15 cellular contexts compared by ENCODE assay signal in the genomic region with DNA sequence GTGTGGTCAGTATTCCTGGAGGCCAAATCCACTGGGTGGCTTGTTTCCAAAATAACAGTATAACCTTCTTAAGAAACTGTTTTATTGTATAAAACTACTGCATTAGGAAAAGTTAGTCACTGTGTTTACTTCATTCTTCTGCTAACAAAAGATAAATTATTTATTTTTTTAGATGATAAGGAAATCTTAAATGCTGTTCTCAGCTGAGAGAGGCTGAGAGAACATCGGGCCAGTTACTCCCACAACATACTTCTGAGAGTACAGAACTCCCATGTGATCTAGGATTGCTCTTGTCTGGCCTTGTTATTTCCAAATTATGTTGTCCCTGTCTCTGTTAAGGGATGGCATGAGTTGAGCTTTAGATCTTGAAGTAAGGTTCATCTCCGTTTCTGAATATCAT.
"Had no signal": no experiment of that assay in that cellular context is flagged by ENCODE, and none has a peak within 500 bp of the region (broad histone marks: within the 10 kb centered on the region; RNA-seq: fewer than 3 reads in every experiment).

No MANE protein-coding gene starts in this region.

- H3K4me1 ChIP-seq: esophagus muscularis mucosa, gastrocnemius medialis, parathyroid adenoma, tibial artery had no signal

- H3K27ac Mint-ChIP-seq: activated naive CD8-positive, alpha-beta T cell treated with anti-CD3 and anti-CD28 coated beads for 36 hours; activated T-helper 1 cell treated with anti-CD3 and anti-CD28 coated beads, Interleukin-12 subunit alpha, Interleukin-12 subunit beta, Interleukin-2, Interleukin-4 antibody, amounts not matched to agents 30 ng/mL and 10 ng/mL and 1 ng/mL, durations not matched to agents 14 hours and 24 hours and 36 hours; stimulated activated effector memory CD8-positive, alpha-beta T cell treated with anti-CD3 and anti-CD28 coated beads, Interleukin-12 subunit alpha, Interleukin-12 subunit beta, amount 100 ng/mL, for 72 hours had no signal

- H3K4me3 ChIP-seq: cardiac muscle cell, esophagus muscularis mucosa, gastrocnemius medialis, heart left ventricle, lung, tibial artery had no signal

- H3K27ac ChIP-seq: cardiac muscle cell, esophagus muscularis mucosa, gastrocnemius medialis, heart left ventricle, parathyroid adenoma, tibial artery had no signal

- H3K9me3 Mint-ChIP-seq: activated naive CD8-positive, alpha-beta T cell treated with anti-CD3 and anti-CD28 coated beads for 36 hours; activated T-helper 1 cell treated with anti-CD3 and anti-CD28 coated beads, Interleukin-12 subunit alpha, Interleukin-12 subunit beta, Interleukin-2, Interleukin-4 antibody, amounts not matched to agents 30 ng/mL and 10 ng/mL and 1 ng/mL, durations not matched to agents 14 hours and 24 hours and 36 hours had no signal

- DNase-seq: activated CD4-positive, CD25-positive, alpha-beta regulatory T cell treated with anti-CD3 and anti-CD28 coated beads, Interleukin-2, amount 50 U/mL, for 72 hours; activated naive CD8-positive, alpha-beta T cell treated with anti-CD3 and anti-CD28 coated beads for 36 hours; anterior cingulate cortex; gastrocnemius medialis; heart left ventricle; left cardiac atrium; T-helper 1 cell; T1000; tibial artery had no signal

- H3K4me1 Mint-ChIP-seq: activated naive CD8-positive, alpha-beta T cell treated with anti-CD3 and anti-CD28 coated beads for 36 hours; stimulated activated effector memory CD8-positive, alpha-beta T cell treated with anti-CD3 and anti-CD28 coated beads, Interleukin-12 subunit alpha, Interleukin-12 subunit beta, amount 100 ng/mL, for 72 hours had no signal

- H3K4me3 Mint-ChIP-seq: activated naive CD8-positive, alpha-beta T cell treated with anti-CD3 and anti-CD28 coated beads for 36 hours; activated T-helper 1 cell treated with anti-CD3 and anti-CD28 coated beads, Interleukin-12 subunit alpha, Interleukin-12 subunit beta, Interleukin-2, Interleukin-4 antibody, amounts not matched to agents 30 ng/mL and 10 ng/mL and 1 ng/mL, durations not matched to agents 14 hours and 24 hours and 36 hours; stimulated activated effector memory CD8-positive, alpha-beta T cell treated with anti-CD3 and anti-CD28 coated beads, Interleukin-12 subunit alpha, Interleukin-12 subunit beta, amount 100 ng/mL, for 72 hours had no signal

- H3K79me2 ChIP-seq: parathyroid adenoma had no signal

- H2AFZ ChIP-seq: parathyroid adenoma had no signal

- ATAC-seq: gastrocnemius medialis; stimulated activated effector memory CD8-positive, alpha-beta T cell treated with anti-CD3 and anti-CD28 coated beads, Interleukin-12 subunit alpha, Interleukin-12 subunit beta, amount 100 ng/mL, for 72 hours had no signal

- H3K27me3 ChIP-seq: cardiac muscle cell, esophagus muscularis mucosa, gastrocnemius medialis, heart left ventricle, tibial artery had no signal

- H3K9me3 ChIP-seq: esophagus muscularis mucosa, gastrocnemius medialis, heart left ventricle, tibial artery had no signal

- H3K36me3 ChIP-seq: cardiac muscle cell, esophagus muscularis mucosa, gastrocnemius medialis, heart left ventricle, tibial artery had no signal

- H3K36me3 Mint-ChIP-seq: activated naive CD8-positive, alpha-beta T cell treated with anti-CD3 and anti-CD28 coated beads for 36 hours; stimulated activated effector memory CD8-positive, alpha-beta T cell treated with anti-CD3 and anti-CD28 coated beads, Interleukin-12 subunit alpha, Interleukin-12 subunit beta, amount 100 ng/mL, for 72 hours had no signal
